11 cellular contexts compared by ENCODE assay signal in the genomic region with DNA sequence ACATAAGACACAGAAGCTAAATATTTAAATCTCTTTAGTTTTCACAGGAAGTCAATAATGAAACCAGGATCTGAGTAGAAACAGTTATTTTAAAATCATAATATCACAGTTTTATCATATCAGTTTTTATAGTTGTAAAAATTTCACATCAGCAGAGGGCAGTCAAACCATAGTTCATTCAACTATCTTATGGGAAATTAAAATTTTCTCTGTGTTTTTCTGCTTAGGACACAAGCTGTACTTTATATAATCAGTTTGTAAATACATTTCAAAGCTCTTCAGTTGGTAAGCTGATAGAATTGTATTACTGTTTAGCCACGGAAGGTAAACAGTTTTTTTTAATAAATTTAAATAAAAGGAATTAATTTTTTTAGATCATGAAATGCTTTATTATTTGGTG.
DNase-seq lines count a peak whose midpoint lies in the region; ATAC-seq, FAIRE-seq and TF ChIP-seq lines count a peak whose summit lies in the region.
"Had no signal": no experiment of that assay in that cellular context is flagged by ENCODE, and none has a peak within 500 bp of the region (broad histone marks: within the 10 kb centered on the region; RNA-seq: fewer than 3 reads in every experiment).

No MANE protein-coding gene starts in this region.

- H3K9ac ChIP-seq in IMR-90 (ENCODE audit: low read depth, low read length) (no peak overlapping the region), GM12878 (ENCODE audit: control insufficient read depth, insufficient read depth, low read length) (no peak overlapping the region)

- H4K20me1 ChIP-seq in IMR-90 (ENCODE audit: insufficient read depth, low read length) (no peaks in the 10 kb centered on the region), GM12878 (ENCODE audit: control insufficient read depth, insufficient read depth) (no peaks in the 10 kb centered on the region)

- H3K27ac ChIP-seq in A549 (peak overlapping the region in 1 of 2 experiments; percentile 43; a peak in 1 of 6 replicates), IMR-90 (ENCODE audit: insufficient read depth, low read length) (no peak overlapping the region), GM12878 (ENCODE audit: control insufficient read depth, insufficient read depth) (no peak overlapping the region)

- intact Hi-C loops in IMR-90 (cut with micrococcal nuclease) (loop anchor here (1.0 to 10.0 kb wide), 7 partner anchors 269 to 1135 kb away; partner anchors contain the start of gene SPRY1), GM12878 (cut with micrococcal nuclease; ENCODE audit: unreplicated experiment) (no loop called here), lower leg skin (cut with DNase I; ENCODE audit: low total_unique reads) (no loop called here)

- peak overlapping the region in 1 of 2 experiments; percentile 9; a peak in 1 of 4 replicates for H4K8ac ChIP-seq in IMR-90 (ENCODE audit: low read depth in 2 of 2, low read length in 2 of 2)

- dilution Hi-C loops in IMR-90 (cut with HindIII; ENCODE audit: low sequenced_read_pairs, unreplicated experiment) = no loop called here

- H3K14ac ChIP-seq in IMR-90 (replicated peaks; ENCODE audit: low read depth, low read length) = 0 out of 2 replicates have a peak overlapping the region, but pooled peaks have one; percentile 10

- TF ChIP-seq EP300 in A549 (IDR thresholded peaks at IDR 0.05) = no peak
- no peak for TF ChIP-seq EP300 in GM12878 (IDR thresholded peaks at IDR 0.05; ENCODE audit: borderline replicate concordance in 1 of 2, control insufficient read depth in 1 of 2, low read depth in 2 of 2, low read length in 2 of 2)

- H2AFZ ChIP-seq in IMR-90 (replicated peaks; ENCODE audit: low read length, poor library complexity) = no peak overlapping the region
- H2AFZ ChIP-seq in GM12878 (ENCODE audit: control insufficient read depth, low read depth, low read length) = no peak overlapping the region

- H3K4me1 ChIP-seq in A549 (peaks cover 7% of the 10 kb centered on the region; the same call in 2 of the 3 replicates), IMR-90 (ENCODE audit: control insufficient read depth, insufficient read depth, low read length) (no peaks in the 10 kb centered on the region), GM12878 (ENCODE audit: control insufficient read depth, insufficient read depth, low read length) (no peaks in the 10 kb centered on the region)

- H3K4me3 ChIP-seq in A549 (no peak overlapping the region), IMR-90 (ENCODE audit: insufficient read depth, low read depth, low read length) (no peak overlapping the region), GM12878 (no peak overlapping the region), kidney epithelial cell (ENCODE audit: low read depth, low read length) (no peak overlapping the region), lower leg skin (ENCODE audit: low read depth, poor library complexity, severe bottlenecking) (no peak overlapping the region)
- H3K4me3 ChIP-seq: esophagus squamous epithelium had no signal

- FAIRE-seq in A549 (lab: Jason Lieb, UNC) = no peak
- FAIRE-seq in GM12878 (lab: Jason Lieb, UNC) = no peak

- peak overlapping the region; percentile 27; the same call in 1 of the 2 replicates for H2BK20ac ChIP-seq in IMR-90 (ENCODE audit: low read depth, low read length)

- TF ChIP-seq POLR2A in A549 (IDR thresholded peaks at IDR 0.05; ENCODE audit: low read length) = no peak
- TF ChIP-seq POLR2A in IMR-90 (IDR thresholded peaks at IDR 0.05; ENCODE audit: low read depth, low read length) = no peak
- no peak for TF ChIP-seq POLR2A in GM12878 (IDR thresholded peaks at IDR 0.05; ENCODE audit: low read depth, low read length)
- TF ChIP-seq POLR2A in lower leg skin (IDR thresholded peaks at IDR 0.05) = no peak

- 0 out of 4 replicates have a peak, but pooled peaks cover 0 to 3% of the 10 kb centered on the region in 2 experiments for H3K79me1 ChIP-seq in IMR-90 (ENCODE audit: low read depth in 1 of 2, low read length in 2 of 2)

- no peak overlapping the region for H2BK15ac ChIP-seq in IMR-90 (ENCODE audit: low read depth, low read length)

- BruUV-seq in IMR-90 (replicated peaks; lab: Mats Ljungman, UMichigan) (no TSS peak), GM12878 (replicated peaks; lab: Mats Ljungman, UMichigan) (no TSS peak)

- H2BK5ac ChIP-seq in IMR-90 (ENCODE audit: low read depth, low read length, poor library complexity, severe bottlenecking) = no peak overlapping the region

- no peak overlapping the region for H2AK9ac ChIP-seq in IMR-90 (replicated peaks; ENCODE audit: low read depth, low read length, poor library complexity)

- H3K18ac ChIP-seq in IMR-90 (ENCODE audit: low read depth, low read length) = no peak overlapping the region

- H3K4ac ChIP-seq in IMR-90 (ENCODE audit: low read depth, low read length) = 0 out of 2 replicates have a peak overlapping the region, but pooled peaks have one; percentile 6

- no peaks in the 10 kb centered on the region for H3K9me1 ChIP-seq in IMR-90 (ENCODE audit: insufficient read depth, low read length)

- ATAC-seq in A549 (no peak), IMR-90 (ENCODE audit: low read depth) (peak; percentile 83), GM12878 (no peak)
- ATAC-seq: stimulated activated naive CD8-positive, alpha-beta T cell treated with anti-CD3 and anti-CD28 coated beads, Interleukin-15, Interleukin-2, amounts not matched to agents 100 U/mL and 50 U/mL, for 24 hours had no signal

- no peak for DNase-seq in A549 (ENCODE audit: low read depth in 1 of 2, low spot score in 1 of 2)
- DNase-seq in IMR-90 = peak; percentile 42
- no peak for DNase-seq in GM12878 (ENCODE audit: low read depth, low spot score)
- no peak for DNase-seq in kidney epithelial cell (ENCODE audit: low read depth)
- no peak for DNase-seq in lower leg skin (ENCODE audit: low spot score in 2 of 2)
- no peak for DNase-seq in GM13976 (ENCODE audit: low spot score)
- DNase-seq in NCI-H524 treated with DMSO at 0.1 percent for 48 hours (lab: John Stamatoyannopoulos, UW) = no peak
- no peak for DNase-seq in NCI-H2171 (lab: John Stamatoyannopoulos, UW)
- DNase-seq: esophagus squamous epithelium; posterior cingulate gyrus; stimulated activated naive CD8-positive, alpha-beta T cell treated with anti-CD3 and anti-CD28 coated beads, Interleukin-15, Interleukin-2, amounts not matched to agents 100 U/mL and 50 U/mL, for 24 hours had no signal

- POLR2A ChIA-PET in A549 (lab: Yijun Ruan, JAX) = no interaction called here
- POLR2A ChIA-PET in IMR-90 (lab: Charles Lee; ENCODE audit: unreplicated experiment) = no interaction called here
- POLR2A ChIA-PET in GM12878 (lab: Charles Lee) = no interaction called here

- H3K9me3 ChIP-seq in A549 = no peaks in the 10 kb centered on the region
- no peaks in the 10 kb centered on the region for H3K9me3 ChIP-seq in IMR-90 (ENCODE audit: control insufficient read depth, insufficient read depth, low read length)
- H3K9me3 ChIP-seq in GM12878 (replicated peaks; ENCODE audit: control insufficient read depth, insufficient read depth, low read length) = no peaks in the 10 kb centered on the region
- H3K9me3 ChIP-seq: esophagus squamous epithelium had no signal

- 62% methylated on average over 1 of the region's 1 CpG for WGBS in A549 (ENCODE audit: missing lambda C conversion rate)
- no CpG with 5 or more reads among the region's 1 CpG for WGBS in IMR-90 (ENCODE audit: extremely low coverage in 2 of 2, insufficient read length in 1 of 2), 2 experiments
- WGBS in GM12878 (ENCODE audit: insufficient coverage, insufficient replicate concordance, low lambda C conversion rate, missing lambda C conversion rate) = 50% methylated on average over 1 of the region's 1 CpG
- 30 to 36% methylated on average over 1 of the region's 1 CpG for WGBS in lower leg skin, 2 donors

- peak; percentile 22 to 52; a peak in 3 of 5 replicates for TF ChIP-seq RAD21 in A549 (conservative IDR thresholded peaks at IDR 0.05 in 1 of 2, IDR thresholded peaks at IDR 0.05 in 1 of 2)
- TF ChIP-seq RAD21 in IMR-90 (IDR thresholded peaks at IDR 0.05; ENCODE audit: low read length) = peak; percentile 61
- 0 out of 2 replicates have a peak, but pooled peaks have one; percentile 9 for TF ChIP-seq RAD21 in GM12878 (IDR thresholded peaks at IDR 0.05; ENCODE audit: insufficient read depth, low read depth, low read length)

- no peaks in the 10 kb centered on the region for H3K27me3 ChIP-seq in IMR-90 (ENCODE audit: control insufficient read depth, insufficient read depth, low read length)
- H3K27me3 ChIP-seq in GM12878 (replicated peaks in 1 of 2; ENCODE audit: control insufficient read depth in 2 of 2, insufficient read depth in 2 of 2, low read length in 1 of 2) = no peaks in the 10 kb centered on the region
- no peaks in the 10 kb centered on the region for H3K27me3 ChIP-seq in kidney epithelial cell (ENCODE audit: control insufficient read depth, insufficient read depth, low read length)
- H3K27me3 ChIP-seq: esophagus squamous epithelium had no signal

- SMC1A ChIA-PET in GM12878 (lab: Charles Lee; ENCODE audit: uncharacterized antibody, unreplicated experiment) = interaction anchor here (1.5 to 2.1 kb wide), 2 partner anchors 437 to 1196 kb away, joined by 3 to 4 read pairs; no protein-coding TSS in a partner anchor

- RAD21 ChIA-PET in GM12878 (lab: Charles Lee; ENCODE audit: unreplicated experiment) = no interaction called here

- H4K5ac ChIP-seq in IMR-90 (ENCODE audit: low read depth, low read length) = no peak overlapping the region; the same call in 1 of the 2 replicates

- no peak overlapping the region for H3K23ac ChIP-seq in IMR-90 (ENCODE audit: low read depth, low read length)

- peak overlapping the region; percentile 13; the same call in 1 of the 2 replicates for H2BK120ac ChIP-seq in IMR-90 (ENCODE audit: low read depth, low read length)

- H2AK5ac ChIP-seq in IMR-90 (ENCODE audit: low read depth, low read length) = peak overlapping the region; percentile 51; the same call in 1 of the 2 replicates

- peak; percentile 44 for TF ChIP-seq CTCF in A549 (IDR thresholded peaks at IDR 0.05)
- TF ChIP-seq CTCF in IMR-90 (conservative IDR thresholded peaks at IDR 0.05; ENCODE audit: low read depth, low read length) = peak; percentile 56
- TF ChIP-seq CTCF in GM12878 (IDR thresholded peaks at IDR 0.05 in 2 of 3, conservative IDR thresholded peaks at IDR 0.05 in 1 of 3; ENCODE audit: control insufficient read depth in 2 of 3, extremely low read depth in 1 of 3, insufficient read depth in 1 of 3, low read depth in 3 of 3, low read length in 3 of 3) = peak in 1 of 3 experiments; percentile 13; a peak in 1 of 6 replicates
- peak; percentile 5 for TF ChIP-seq CTCF in kidney epithelial cell (IDR thresholded peaks at IDR 0.05; ENCODE audit: insufficient read depth, low read length, poor library complexity, severe bottlenecking)
- TF ChIP-seq CTCF in lower leg skin (IDR thresholded peaks at IDR 0.05) = no peak
- TF ChIP-seq CTCF in GM13976 (IDR thresholded peaks at IDR 0.05; ENCODE audit: borderline replicate concordance, control extremely low read depth, extremely low read depth, insufficient read depth, missing control alignments) = no peak

- H3K79me2 ChIP-seq in GM12878 (ENCODE audit: control insufficient read depth, insufficient read depth, low read length) = no peaks in the 10 kb centered on the region

- H3K4me2 ChIP-seq in A549 (no peak overlapping the region), IMR-90 (ENCODE audit: low read depth, low read length) (no peak overlapping the region), GM12878 (ENCODE audit: control insufficient read depth, insufficient read depth) (no peak overlapping the region)

- peak overlapping the region; percentile 7; the same call in 1 of the 2 replicates for H4K91ac ChIP-seq in IMR-90 (ENCODE audit: insufficient read depth, low read depth, low read length)

- in situ Hi-C loops in IMR-90 (cut with MboI; ENCODE audit: low sequenced_read_pairs) = no loop called here
- in situ Hi-C loops in GM12878 (cut with MboI) = no loop called here
- in situ Hi-C loops in GM13976 (cut with MboI; ENCODE audit: low sequenced_read_pairs, unreplicated experiment) = no loop called here

- CTCF ChIA-PET in A549 (lab: Yijun Ruan, JAX) (interaction anchor here (0.6 to 1.4 kb wide), 3 partner anchors 21 to 534 kb away, joined by 3 to 9 read pairs (median 4); no protein-coding TSS in a partner anchor), IMR-90 (lab: Yijun Ruan, JAX) (interaction anchor here (0.6 to 1.5 kb wide), 7 partner anchors 189 to 1176 kb away, joined by 3 to 8 read pairs (median 4); partner anchors contain the start of gene SPRY1), GM12878 (lab: Yijun Ruan, JAX) (interaction anchor here (0.8 kb wide), 1 partner anchor 268 kb away, joined by 3 read pairs; no protein-coding TSS in a partner anchor)

- H3K36me3 ChIP-seq in IMR-90 (ENCODE audit: control insufficient read depth, insufficient read depth, low read length) (no peaks in the 10 kb centered on the region), GM12878 (ENCODE audit: control insufficient read depth in 2 of 2, insufficient read depth in 2 of 2, low read length in 1 of 2) (no peaks in the 10 kb centered on the region), kidney epithelial cell (ENCODE audit: control insufficient read depth, insufficient read depth, low read length) (no peaks in the 10 kb centered on the region)
- H3K36me3 ChIP-seq: esophagus squamous epithelium had no signal

- H3K56ac ChIP-seq in IMR-90 (ENCODE audit: extremely low read depth, insufficient read depth, low read length) = no peak overlapping the region; the same call in 1 of the 2 replicates

Comparison
In these comparisons a context has a peak if more than half of its experiments do, and no peak if none do; other contexts are left out.
1. CTCF ChIP-seq: peak in A549 (single experiment), IMR-90 (single experiment) and kidney epithelial cell (single experiment); none in lower leg skin (0 of 3) and GM13976 (single experiment).
2. Of the 24 proteins assayed by ChIP-seq in both GM12878 and A549: peak only in GM12878: none; only in A549: SMC3; in both: RAD21; in neither: 21; mixed calls (peak in some experiments, not most) for 1.